In genomic region chr13:53460776-53461175, GRCh38 we compare ENCODE assay signal across 21 cellular contexts.
A peak's percentile ranks its signal among the peaks of the same experiment; 100 is the strongest.
DNase-seq lines count a peak whose midpoint lies in the region; ATAC-seq and TF ChIP-seq lines count a peak whose summit lies in the region.
"Had no signal": no experiment of that assay in that cellular context is flagged by ENCODE, and none has a peak within 500 bp of the region (broad histone marks: within the 10 kb centered on the region; RNA-seq: fewer than 3 reads in every experiment).

No MANE protein-coding gene starts in this region.

- TF ChIP-seq RAD21 in SK-N-SH (IDR thresholded peaks at IDR 0.05; ENCODE audit: low read length) = no peak

- H3K36me3 ChIP-seq in SK-N-SH (replicated peaks in 1 of 2; ENCODE audit: control insufficient read depth in 1 of 2, insufficient read depth in 2 of 2, low read length in 1 of 2) = no peaks in the 10 kb centered on the region
- H3K36me3 ChIP-seq in neuron (ENCODE audit: insufficient read depth, low read length) = no peaks in the 10 kb centered on the region
- H3K36me3 ChIP-seq in left ventricle myocardium inferior = no peaks in the 10 kb centered on the region

- H3K4me3 ChIP-seq in SK-N-SH (ENCODE audit: low read depth in 2 of 2, low read length in 1 of 2) = no peak overlapping the region
- no peak overlapping the region for H3K4me3 ChIP-seq in neuron (ENCODE audit: low read length)
- H3K4me3 ChIP-seq in left ventricle myocardium inferior = no peak overlapping the region

- H3K9me2 ChIP-seq in SK-N-SH = no peaks in the 10 kb centered on the region

- peaks cover 7% of the 10 kb centered on the region for H3K9me3 Mint-ChIP-seq in stimulated activated memory B cell treated with anti-CD40 and anti-IgM and Interleukin-4, amounts not matched to agents 10 μg/mL and 1 μg/mL and 100 μg/mL, for 72 hours

- CTCF ChIA-PET in SK-N-SH (lab: Yijun Ruan, JAX) = no interaction called here

- H3K4me1 Mint-ChIP-seq in stimulated activated memory B cell treated with anti-CD40 and anti-IgM and Interleukin-4, amounts not matched to agents 10 μg/mL and 1 μg/mL and 100 μg/mL, for 72 hours = no peaks in the 10 kb centered on the region
- H3K4me1 Mint-ChIP-seq: B cell; CD4-positive, CD25-positive, alpha-beta regulatory T cell; IgD-negative memory B cell had no signal

- intact Hi-C loops in left ventricle myocardium inferior (cut with micrococcal nuclease) = no loop called here

- H2AFZ ChIP-seq in SK-N-SH (ENCODE audit: low read depth) = no peak overlapping the region
- H2AFZ ChIP-seq in neuron (ENCODE audit: low read depth, low read length) = peak overlapping the region; percentile 16

- H3K4me1 ChIP-seq in SK-N-SH (ENCODE audit: control insufficient read depth in 1 of 2, insufficient read depth in 2 of 2, low read depth in 1 of 2, low read length in 1 of 2) (no peaks in the 10 kb centered on the region), neuron (ENCODE audit: insufficient read depth, low read length) (peaks cover 4% of the 10 kb centered on the region), left ventricle myocardium inferior (no peaks in the 10 kb centered on the region)

- H3K9ac ChIP-seq in SK-N-SH = no peak overlapping the region

- H3K9me3 ChIP-seq in SK-N-SH (no peaks in the 10 kb centered on the region), neuron (ENCODE audit: low read length) (no peaks in the 10 kb centered on the region), left ventricle myocardium inferior (replicated peaks) (no peaks in the 10 kb centered on the region)

- no peak for TF ChIP-seq CTCF in SK-N-SH (IDR thresholded peaks at IDR 0.05)
- no peak for TF ChIP-seq CTCF in left ventricle myocardium inferior (IDR thresholded peaks at IDR 0.05; ENCODE audit: borderline replicate concordance)

- H3K36me3 Mint-ChIP-seq in stimulated activated memory B cell treated with anti-CD40 and anti-IgM and Interleukin-4, amounts not matched to agents 10 μg/mL and 1 μg/mL and 100 μg/mL, for 72 hours = no peaks in the 10 kb centered on the region

- no peaks in the 10 kb centered on the region for H3K27me3 Mint-ChIP-seq in stimulated activated memory B cell treated with anti-CD40 and anti-IgM and Interleukin-4, amounts not matched to agents 10 μg/mL and 1 μg/mL and 100 μg/mL, for 72 hours
- H3K27me3 Mint-ChIP-seq: B cell; CD4-positive, CD25-positive, alpha-beta regulatory T cell; IgD-negative memory B cell had no signal

- WGBS in SK-N-SH (ENCODE audit: low lambda C conversion rate) = 8% methylated on average over 1 of the region's 1 CpG

- H4K20me1 ChIP-seq in SK-N-SH (ENCODE audit: insufficient read depth) = no peaks in the 10 kb centered on the region

- H3K79me2 ChIP-seq in SK-N-SH (ENCODE audit: insufficient read depth) = no peaks in the 10 kb centered on the region

- POLR2A ChIA-PET in SK-N-SH (lab: Yijun Ruan, JAX) = no interaction called here

- H3K4me3 Mint-ChIP-seq in stimulated activated memory B cell treated with anti-CD40 and anti-IgM and Interleukin-4, amounts not matched to agents 10 μg/mL and 1 μg/mL and 100 μg/mL, for 72 hours = no peak overlapping the region
- H3K4me3 Mint-ChIP-seq: B cell; CD4-positive, CD25-positive, alpha-beta regulatory T cell; H9; IgD-negative memory B cell had no signal

- H3K27me3 ChIP-seq in SK-N-SH (ENCODE audit: insufficient read depth) (no peaks in the 10 kb centered on the region), neuron (ENCODE audit: insufficient read depth, low read length) (no peaks in the 10 kb centered on the region), left ventricle myocardium inferior (ENCODE audit: low read depth) (no peaks in the 10 kb centered on the region)

- H3K27ac ChIP-seq in SK-N-SH (ENCODE audit: low read depth in 2 of 2, low read length in 1 of 2) (no peak overlapping the region), left ventricle myocardium inferior (replicated peaks) (no peak overlapping the region)
- H3K27ac ChIP-seq: 22Rv1, HL-60 had no signal

- H3K27ac Mint-ChIP-seq in stimulated activated memory B cell treated with anti-CD40 and anti-IgM and Interleukin-4, amounts not matched to agents 10 μg/mL and 1 μg/mL and 100 μg/mL, for 72 hours = no peak overlapping the region
- H3K27ac Mint-ChIP-seq: B cell; CD4-positive, CD25-positive, alpha-beta regulatory T cell; H9; IgD-negative memory B cell had no signal

- peak in 1 of 2 experiments; percentile 12; a peak in 1 of 4 replicates for TF ChIP-seq EP300 in SK-N-SH (IDR thresholded peaks at IDR 0.05; ENCODE audit: borderline replicate concordance in 1 of 2, low read depth in 1 of 2, low read length in 1 of 2)

- ATAC-seq in SK-N-SH treated with all-trans-retinoic acid at 6 μM for 48 hours = no peak
- ATAC-seq in stimulated activated memory B cell treated with anti-CD40 and anti-IgM and Interleukin-4, amounts not matched to agents 10 μg/mL and 1 μg/mL and 100 μg/mL, for 72 hours = no peak

- H3K4me2 ChIP-seq in SK-N-SH = no peak overlapping the region

- H3F3A ChIP-seq in SK-N-SH (replicated peaks; ENCODE audit: insufficient read depth) = no peaks in the 10 kb centered on the region

- DNase-seq in SK-N-SH (peak; percentile 22), islet precursor cell (peak; percentile 94), NCI-H1694 treated with DMSO at 0.1 percent for 48 hours (lab: John Stamatoyannopoulos, UW) (no peak), RKO (ENCODE audit: low spot score) (no peak), left ventricle myocardium inferior (no peak)
- DNase-seq: CD4-positive, CD25-positive, alpha-beta regulatory T cell; EL; H9; Kasumi-1; MM.1S; NCI-H1105 treated with DMSO at 0.1 percent for 48 hours; NCI-H187; NCI-H2171 treated with DMSO at 0.1 percent for 48 hours; NCI-H446 treated with DMSO at 0.1 percent for 48 hours had no signal

TF ChIP-seq in SK-N-SH, 30 proteins besides CTCF, POLR2A, EP300 and RAD21:
- 0 out of 2 replicates have a peak, but pooled peaks have one; percentile 20 for TF ChIP-seq MXI1 (IDR thresholded peaks at IDR 0.05; ENCODE audit: low read depth, low read length)
- TF ChIP-seq RXRA (IDR thresholded peaks at IDR 0.05; ENCODE audit: borderline replicate concordance, low read depth) = no peak
- TF ChIP-seq GATA2 (CRISPR knock-in tag; IDR thresholded peaks at IDR 0.05) = peak; percentile 29; the same call in 1 of the 2 replicates
- no peak for TF ChIP-seq GABPA (IDR thresholded peaks at IDR 0.05; ENCODE audit: low read depth)

TF ChIP-seq in SK-N-SH treated with all-trans-retinoic acid at 6 μM for 48 hours, 23 proteins besides CTCF, POLR2A, EP300 and RAD21:
- TF ChIP-seq ZFP3 (CRISPR knock-in tag; IDR thresholded peaks at IDR 0.05) (no peak), ZNF70 (CRISPR knock-in tag; IDR thresholded peaks at IDR 0.05) (no peak), POU6F1 (CRISPR knock-in tag; IDR thresholded peaks at IDR 0.05; ENCODE audit: borderline replicate concordance, low read depth) (no peak), TOX (CRISPR knock-in tag; IDR thresholded peaks at IDR 0.05; ENCODE audit: borderline replicate concordance) (no peak), CSDC2 (CRISPR knock-in tag; IDR thresholded peaks at IDR 0.05) (no peak)

Comparison
In these comparisons a context has a peak if more than half of its experiments do, and no peak if none do; other contexts are left out.
1. DNase-seq: peak in SK-N-SH (single experiment) and islet precursor cell (single experiment); none in NCI-H1694 treated with DMSO at 0.1 percent for 48 hours (single experiment), RKO (single experiment) and left ventricle myocardium inferior (single experiment).